ENCODE assay signal across 8 cellular contexts in genomic region chr4:56656346-56656643, GRCh38. TPM values are rescaled to one million over a fixed set of nuclear protein-coding genes. Genes with fewer than 3 reads are reported as not detected.
DNase-seq lines count a peak whose midpoint lies in the region; ATAC-seq and TF ChIP-seq lines count a peak whose summit lies in the region.

No MANE protein-coding gene starts in this region.

- H3K4me1 ChIP-seq in endocrine pancreas (ENCODE audit: control insufficient read depth, insufficient read depth, low read length) = peaks cover 6% of the 10 kb centered on the region
- peaks cover 16 to 32% of the 10 kb centered on the region in 2 donors for H3K4me1 ChIP-seq in naive thymus-derived CD4-positive, alpha-beta T cell (ENCODE audit: control insufficient read depth in 2 of 2, insufficient read depth in 2 of 2, low read length in 2 of 2)
- peaks cover 15 to 32% (median 28%) of the 10 kb centered on the region in 4 donors for H3K4me1 ChIP-seq in transverse colon

- H3K9me3 Mint-ChIP-seq in naive thymus-derived CD4-positive, alpha-beta T cell = peaks cover 0 to 3% (median 0%) of the 10 kb centered on the region in 11 donors

- TF ChIP-seq EP300 in transverse colon (IDR thresholded peaks at IDR 0.05; ENCODE audit: low read depth) = no peak

- CTCF ChIA-PET in naive thymus-derived CD4-positive, alpha-beta T cell (lab: Charles Lee) = no interaction called here

- H3K36me3 Mint-ChIP-seq in naive thymus-derived CD4-positive, alpha-beta T cell = peaks cover 0 to 7% (median 0%) of the 10 kb centered on the region in 5 donors

- DNase-seq in activated CD4-positive, alpha-beta T cell treated with anti-CD3 and anti-CD28 coated beads for 4 hours = peak; percentile 35 to 41
- peak in 5 of 9 donors; percentile 15 to 46 (median 23) for DNase-seq in naive thymus-derived CD4-positive, alpha-beta T cell
- DNase-seq in transverse colon = peak; percentile 49
- no peak for DNase-seq in COLO829 (ENCODE audit: low spot score)

- H3K4me3 ChIP-seq in endocrine pancreas (ENCODE audit: control insufficient read depth, insufficient read depth, low read length) (no peak overlapping the region), transverse colon (peak overlapping the region; percentile 28 to 60 (median 48))
- peak overlapping the region; percentile 66 for H3K4me3 ChIP-seq in naive thymus-derived CD4-positive, alpha-beta T cell (ENCODE audit: low read length)

- H3K4me1 Mint-ChIP-seq in naive thymus-derived CD4-positive, alpha-beta T cell = peaks cover 16 to 49% (median 34%) of the 10 kb centered on the region in 7 donors

- H3K9me3 ChIP-seq in endocrine pancreas (ENCODE audit: control insufficient read depth, low read length) = no peaks in the 10 kb centered on the region
- no peaks in the 10 kb centered on the region for H3K9me3 ChIP-seq in naive thymus-derived CD4-positive, alpha-beta T cell (ENCODE audit: control insufficient read depth in 2 of 3, low read length in 3 of 3)
- H3K9me3 ChIP-seq in transverse colon = no peaks in the 10 kb centered on the region

- no peak for TF ChIP-seq POLR2A in transverse colon (IDR thresholded peaks at IDR 0.05)
- TF ChIP-seq POLR2A in GM18505 (IDR thresholded peaks at IDR 0.05; ENCODE audit: borderline replicate concordance, extremely low read depth, insufficient read depth, insufficient read length) = no peak

- WGBS in transverse colon (ENCODE audit: low coverage in 1 of 2), 2 donors = 0 to 4% methylated on average over 1 to 18 of the region's 19 CpGs

- H3K4me3 Mint-ChIP-seq in naive thymus-derived CD4-positive, alpha-beta T cell = peak overlapping the region; percentile 58 to 99 (median 82)

- H3K27ac Mint-ChIP-seq in naive thymus-derived CD4-positive, alpha-beta T cell = peak overlapping the region in 2 of 9 donors; percentile 19 to 64

- ATAC-seq in GM18511 (IDR thresholded peaks at IDR 0.05; ENCODE audit: unreplicated experiment) = peak; percentile 51
- ATAC-seq in naive thymus-derived CD4-positive, alpha-beta T cell = peak; percentile 77
- ATAC-seq in GM18505 (IDR thresholded peaks at IDR 0.05; ENCODE audit: unreplicated experiment) = no peak
- ATAC-seq in HG02840 (IDR thresholded peaks at IDR 0.05; ENCODE audit: low FRiP score, unreplicated experiment) = no peak

- POLR2A ChIA-PET in naive thymus-derived CD4-positive, alpha-beta T cell (lab: Charles Lee) = no interaction called here

- peak in 4 of 5 experiments; percentile 10 to 18 (median 14) for TF ChIP-seq CTCF in transverse colon (IDR thresholded peaks at IDR 0.05)

- in situ Hi-C loops in transverse colon (cut with MboI; ENCODE audit: low pct_ligation_motif_present in 1 of 4, low pct_unique_long_range_greater_than_20kb in 1 of 4, low sequenced_read_pairs in 3 of 4) = no loop called here

- H3K9ac ChIP-seq in endocrine pancreas (ENCODE audit: control insufficient read depth, insufficient read depth, low read length) = peak overlapping the region; percentile 10

- intact Hi-C loops in naive thymus-derived CD4-positive, alpha-beta T cell (cut with micrococcal nuclease) = loop anchor here (1.0 to 5.0 kb wide), 6 partner anchors 101 to 253 kb away; partner anchors contain the start of gene ARL9 (in 1 of the 2)
- intact Hi-C loops in transverse colon (cut with DNase I; ENCODE audit: low total_unique reads) = no loop called here

- H3K27me3 Mint-ChIP-seq in naive thymus-derived CD4-positive, alpha-beta T cell = peaks cover 15 to 51% (median 37%) of the 10 kb centered on the region in 5 donors

- no peak overlapping the region for H3K27ac ChIP-seq in naive thymus-derived CD4-positive, alpha-beta T cell (ENCODE audit: low read depth, low read length)
- peak overlapping the region; percentile 68 to 87 (median 78) for H3K27ac ChIP-seq in transverse colon

- H3K36me3 ChIP-seq in endocrine pancreas (ENCODE audit: control insufficient read depth, insufficient read depth, low read length) (no peaks in the 10 kb centered on the region), transverse colon (no peaks in the 10 kb centered on the region)
- no peaks in the 10 kb centered on the region for H3K36me3 ChIP-seq in naive thymus-derived CD4-positive, alpha-beta T cell (ENCODE audit: control insufficient read depth in 2 of 3, insufficient read depth in 3 of 3, low read length in 3 of 3)

- no peaks in the 10 kb centered on the region for H3K27me3 ChIP-seq in endocrine pancreas (ENCODE audit: control insufficient read depth, insufficient read depth, low read length)
- H3K27me3 ChIP-seq in naive thymus-derived CD4-positive, alpha-beta T cell (ENCODE audit: control insufficient read depth in 2 of 2, insufficient read depth in 2 of 2, low read length in 2 of 2) = peaks cover 0 to 3% of the 10 kb centered on the region in 2 donors
- peaks cover 72% of the 10 kb centered on the region for H3K27me3 ChIP-seq in transverse colon

RNA-seq across cellular contexts. Expression of gene HOPX, which starts 24.8 kb away (rescaled TPM):
- 10 to 100 TPM in 2 of 5 experiments, 1 to 10 TPM in 1, under 1 TPM in 2; 0.84 to 46.3 (median 5.5) TPM for total RNA-seq in naive thymus-derived CD4-positive, alpha-beta T cell
- polyA plus RNA-seq in naive thymus-derived CD4-positive, alpha-beta T cell = 1 to 10 TPM in 1 of 2 donors, under 1 TPM in 1; 0.64 to 6.2 TPM
- total RNA-seq in transverse colon = 10 to 100 TPM in 1 of 4 donors, 1 to 10 TPM in 3; 2.6 to 27.5 (median 7.7) TPM

Comparison
In these comparisons a context has a peak if more than half of its experiments do, and no peak if none do; other contexts are left out.
1. ATAC-seq: peak in GM18511 (single experiment) and naive thymus-derived CD4-positive, alpha-beta T cell (single experiment); none in GM18505 (single experiment) and HG02840 (single experiment).